ENCODE assay signal across 32 cellular contexts in genomic region chr9:91345978-91346377, GRCh38.
"Had no signal": no experiment of that assay in that cellular context is flagged by ENCODE, and none has a peak within 500 bp of the region (broad histone marks: within the 10 kb centered on the region; RNA-seq: fewer than 3 reads in every experiment).

No MANE protein-coding gene starts in this region.

- H3K4me3 ChIP-seq: coronary artery, dorsolateral prefrontal cortex, gastrocnemius medialis, heart left ventricle had no signal

- H3K9me3 Mint-ChIP-seq: activated CD4-positive, alpha-beta memory T cell treated with anti-CD3 and anti-CD28 coated beads, Interleukin-2, amount 10 ng/mL, durations not matched to agents 7 days and 5 days; central memory CD8-positive, alpha-beta T cell had no signal

- H3K27me3 Mint-ChIP-seq: activated CD4-positive, alpha-beta memory T cell treated with anti-CD3 and anti-CD28 coated beads, Interleukin-2, amount 10 ng/mL, durations not matched to agents 7 days and 5 days; activated CD4-positive, alpha-beta T cell treated with anti-CD3 and anti-CD28 coated beads for 36 hours; activated CD4-positive, alpha-beta T cell treated with anti-CD3 and anti-CD28 coated beads, Interleukin-2, amount 10 ng/mL, durations not matched to agents 24 days and 14 days; activated naive CD8-positive, alpha-beta T cell; activated T-cell treated with anti-CD3 and anti-CD28 coated beads, Interleukin-2, amount 50 U/mL, for 24 hours; central memory CD8-positive, alpha-beta T cell; dendritic cell treated with granulocyte-macrophage colony-stimulating factor and Interleukin-4, amounts not matched to agents 40 ng/mL and 50 ng/mL, for 4 days; T-helper 17 cell had no signal

- H3K4me3 Mint-ChIP-seq: activated CD4-positive, alpha-beta memory T cell treated with anti-CD3 and anti-CD28 coated beads, Interleukin-2, amount 10 ng/mL, durations not matched to agents 7 days and 5 days; activated CD4-positive, alpha-beta T cell treated with anti-CD3 and anti-CD28 coated beads for 36 hours; activated CD4-positive, alpha-beta T cell treated with anti-CD3 and anti-CD28 coated beads, Interleukin-2, amount 10 ng/mL, durations not matched to agents 24 days and 14 days; activated naive CD8-positive, alpha-beta T cell; activated T-cell treated with anti-CD3 and anti-CD28 coated beads, Interleukin-2, amount 50 U/mL, for 24 hours; central memory CD8-positive, alpha-beta T cell; dendritic cell treated with granulocyte-macrophage colony-stimulating factor and Interleukin-4, amounts not matched to agents 40 ng/mL and 50 ng/mL, for 4 days; endodermal cell; T-helper 17 cell had no signal

- H3K27ac Mint-ChIP-seq: activated CD4-positive, alpha-beta memory T cell treated with anti-CD3 and anti-CD28 coated beads, Interleukin-2, amount 10 ng/mL, durations not matched to agents 7 days and 5 days; endodermal cell; T-helper 17 cell had no signal

- H3K9me3 ChIP-seq: gastrocnemius medialis had no signal

- ATAC-seq: gastrocnemius medialis, heart left ventricle, T-helper 17 cell had no signal

- H3K27ac ChIP-seq: brain microvascular endothelial cell, coronary artery, dorsolateral prefrontal cortex, gastrocnemius medialis, heart left ventricle, WERI-Rb-1 had no signal

- H3K27me3 ChIP-seq: brain microvascular endothelial cell, dorsolateral prefrontal cortex, gastrocnemius medialis, heart left ventricle had no signal

- DNase-seq: activated CD4-positive, alpha-beta memory T cell treated with anti-CD3 and anti-CD28 coated beads, Interleukin-2, amount 10 ng/mL, durations not matched to agents 7 days and 5 days; activated CD4-positive, alpha-beta T cell treated with anti-CD3 and anti-CD28 coated beads for 36 hours; activated CD4-positive, alpha-beta T cell treated with anti-CD3 and anti-CD28 coated beads, Interleukin-2, amount 50 U/mL, for 4 hours; activated CD4-positive, CD25-positive, alpha-beta regulatory T cell; activated CD4-positive, CD25-positive, alpha-beta regulatory T cell treated with anti-CD3 and anti-CD28 coated beads, Interleukin-2, amount 50 U/mL, for 72 hours; activated CD8-positive, alpha-beta memory T cell treated with anti-CD3 and anti-CD28 coated beads, Interleukin-2, amount 50 U/mL, for 48 hours; activated gamma-delta T cell; activated naive CD4-positive, alpha-beta T cell treated with anti-CD3 and anti-CD28 coated beads, Interleukin-2, amount 50 U/mL, for 16 hours; activated naive CD4-positive, alpha-beta T cell treated with Interleukin-2 at 50 U/mL for 16 hours; activated T-cell treated with anti-CD3 and anti-CD28 coated beads for 4 hours; activated T-cell treated with anti-CD3 and anti-CD28 coated beads, Interleukin-2, amount 50 U/mL, for 24 hours; activated T-cell treated with anti-CD3 and anti-CD28 coated beads, Interleukin-2, amount 50 U/mL, for 72 hours; amniotic stem cell; anterior cingulate cortex; brain microvascular endothelial cell; dorsolateral prefrontal cortex; effector memory CD4-positive, alpha-beta T cell; endodermal cell; foreskin fibroblast; gastrocnemius medialis; glutamatergic neuron; heart left ventricle; T-helper 17 cell; T1000; WERI-Rb-1 had no signal

- FAIRE-seq: astrocyte, bronchial epithelial cell had no signal
